ENCODE assay signal across 1 cellular context in genomic region chr20:3797226-3797545, GRCh38.
TF ChIP-seq lines count a peak whose summit lies in the region.

No MANE protein-coding gene starts in this region.

TF ChIP-seq in GM12878, 131 proteins besides CTCF, POLR2A, EP300 and RAD21:
- no peak for TF ChIP-seq SP1 (IDR thresholded peaks at IDR 0.05; ENCODE audit: low read depth, low read length)
- TF ChIP-seq EZH2 (IDR thresholded peaks at IDR 0.05; ENCODE audit: borderline replicate concordance, control insufficient read depth, low read depth, low read length): no peak
- TF ChIP-seq BRCA1 (IDR thresholded peaks at IDR 0.05; ENCODE audit: low read depth, low read length): no peak
